ENCODE assay signal across 23 cellular contexts in genomic region chr2:1796581-1796930, GRCh38.
"Had no signal": no experiment of that assay in that cellular context is flagged by ENCODE, and none has a peak within 500 bp of the region (broad histone marks: within the 10 kb centered on the region; RNA-seq: fewer than 3 reads in every experiment).

No MANE protein-coding gene starts in this region.

- H3K9me3 ChIP-seq: left ventricle myocardium inferior, transverse colon, uterus had no signal

- H3K4me3 Mint-ChIP-seq: brain; dendritic cell treated with granulocyte-macrophage colony-stimulating factor and Interleukin-4, amounts not matched to agents 40 ng/mL and 50 ng/mL, for 4 days; immature natural killer cell; natural killer cell treated with Interleukin-12 subunit alpha and Interleukin-12 subunit beta and Interleukin-15 and Interleukin-18, amount 100 ng/mL, for 72 hours; stimulated activated memory B cell treated with anti-CD40 and anti-IgM and Interleukin-4, amounts not matched to agents 10 μg/mL and 1 μg/mL and 100 μg/mL, for 72 hours had no signal

- ATAC-seq: foreskin keratinocyte; natural killer cell treated with Interleukin-12 subunit alpha and Interleukin-12 subunit beta and Interleukin-15 and Interleukin-18, amount 100 ng/mL, for 72 hours; stimulated activated memory B cell treated with anti-CD40 and anti-IgM and Interleukin-4, amounts not matched to agents 10 μg/mL and 1 μg/mL and 100 μg/mL, for 72 hours had no signal

- H3K9me3 Mint-ChIP-seq: brain; dendritic cell treated with granulocyte-macrophage colony-stimulating factor and Interleukin-4, amounts not matched to agents 40 ng/mL and 50 ng/mL, for 4 days; immature natural killer cell; natural killer cell treated with Interleukin-12 subunit alpha and Interleukin-12 subunit beta and Interleukin-15 and Interleukin-18, amount 100 ng/mL, for 72 hours; stimulated activated memory B cell treated with anti-CD40 and anti-IgM and Interleukin-4, amounts not matched to agents 10 μg/mL and 1 μg/mL and 100 μg/mL, for 72 hours had no signal

- H3K36me3 Mint-ChIP-seq: immature natural killer cell; natural killer cell treated with Interleukin-12 subunit alpha and Interleukin-12 subunit beta and Interleukin-15 and Interleukin-18, amount 100 ng/mL, for 72 hours; stimulated activated memory B cell treated with anti-CD40 and anti-IgM and Interleukin-4, amounts not matched to agents 10 μg/mL and 1 μg/mL and 100 μg/mL, for 72 hours had no signal

- H3K36me3 ChIP-seq: left ventricle myocardium inferior, transverse colon, uterus, WERI-Rb-1 had no signal

- H3K27me3 ChIP-seq: transverse colon, uterus had no signal

- H3K27ac ChIP-seq: foreskin keratinocyte, left ventricle myocardium inferior, transverse colon, WERI-Rb-1 had no signal

- H3K4me1 Mint-ChIP-seq: stimulated activated memory B cell treated with anti-CD40 and anti-IgM and Interleukin-4, amounts not matched to agents 10 μg/mL and 1 μg/mL and 100 μg/mL, for 72 hours had no signal

- FAIRE-seq: small intestine, TTC549 had no signal

- H3K27ac Mint-ChIP-seq: dendritic cell treated with granulocyte-macrophage colony-stimulating factor and Interleukin-4, amounts not matched to agents 40 ng/mL and 50 ng/mL, for 4 days; natural killer cell treated with Interleukin-12 subunit alpha and Interleukin-12 subunit beta and Interleukin-15 and Interleukin-18, amount 100 ng/mL, for 72 hours; stimulated activated memory B cell treated with anti-CD40 and anti-IgM and Interleukin-4, amounts not matched to agents 10 μg/mL and 1 μg/mL and 100 μg/mL, for 72 hours had no signal

- H3K4me1 ChIP-seq: foreskin keratinocyte, left ventricle myocardium inferior, uterus had no signal

- H3K27me3 Mint-ChIP-seq: natural killer cell treated with Interleukin-12 subunit alpha and Interleukin-12 subunit beta and Interleukin-15 and Interleukin-18, amount 100 ng/mL, for 72 hours had no signal

- H3K4me3 ChIP-seq: left ventricle myocardium inferior, transverse colon, uterus had no signal

- DNase-seq: activated CD4-positive, alpha-beta T cell treated with anti-CD3 and anti-CD28 coated beads, Interleukin-2, amount 50 U/mL, for 4 hours; activated CD8-positive, alpha-beta memory T cell treated with anti-CD3 and anti-CD28 coated beads for 24 hours; activated CD8-positive, alpha-beta memory T cell treated with anti-CD3 and anti-CD28 coated beads, Interleukin-2, amount 50 U/mL, for 4 hours; activated gamma-delta T cell; activated naive CD4-positive, alpha-beta T cell treated with anti-CD3 and anti-CD28 coated beads, Interleukin-2, amount 50 U/mL, for 16 hours; activated T-cell treated with anti-CD3 and anti-CD28 coated beads, Interleukin-2, amount 50 U/mL, for 48 hours; effector CD8-positive, alpha-beta T cell; erythroblast; foreskin keratinocyte; immature natural killer cell; kidney glomerular epithelial cell; left ventricle myocardium inferior; midbrain; small intestine; stimulated activated CD4-positive, alpha-beta T cell treated with anti-CD3 and anti-CD28 coated beads, Interleukin-15, amount 100 ng/mL, for 24 hours; transverse colon; uterus had no signal
